23 cellular contexts compared by ENCODE assay signal in genomic region chr1:96550014-96550413, GRCh38.
"Had no signal": no experiment of that assay in that cellular context is flagged by ENCODE, and none has a peak within 500 bp of the region (broad histone marks: within the 10 kb centered on the region; RNA-seq: fewer than 3 reads in every experiment).

No MANE protein-coding gene starts in this region.

- H3K27me3 ChIP-seq: colonic mucosa, dorsolateral prefrontal cortex, esophagus muscularis mucosa, esophagus squamous epithelium, foreskin keratinocyte, gastrocnemius medialis, gastroesophageal sphincter, heart right ventricle had no signal

- ATAC-seq: effector memory CD8-positive, alpha-beta T cell; esophagus mucosa; foreskin keratinocyte; gastrocnemius medialis; gastroesophageal sphincter; heart right ventricle had no signal

- H3K4me1 ChIP-seq: colonic mucosa, esophagus muscularis mucosa, esophagus squamous epithelium, foreskin keratinocyte, heart right ventricle had no signal

- H3K27ac ChIP-seq: colonic mucosa, coronary artery, dorsolateral prefrontal cortex, epithelial cell of prostate, esophagus muscularis mucosa, esophagus squamous epithelium, foreskin keratinocyte, gastrocnemius medialis, gastroesophageal sphincter, heart right ventricle had no signal

- H3K9me3 ChIP-seq: colonic mucosa, esophagus muscularis mucosa, esophagus squamous epithelium, gastrocnemius medialis, gastroesophageal sphincter, heart right ventricle had no signal

- DNase-seq: colonic mucosa; cortex of kidney; dermis blood vessel endothelial cell; dorsolateral prefrontal cortex; effector CD4-positive, alpha-beta T cell; effector CD8-positive, alpha-beta T cell; effector memory CD4-positive, alpha-beta T cell; effector memory CD8-positive, alpha-beta T cell; endodermal cell; erythroblast; esophagus squamous epithelium; foreskin fibroblast; foreskin keratinocyte; foreskin melanocyte; gastrocnemius medialis; glutamatergic neuron; head of caudate nucleus; heart right ventricle had no signal

- H3K4me3 ChIP-seq: colonic mucosa, coronary artery, dorsolateral prefrontal cortex, esophagus muscularis mucosa, esophagus squamous epithelium, gastrocnemius medialis, gastroesophageal sphincter, heart right ventricle had no signal

- H3K36me3 ChIP-seq: colonic mucosa, esophagus muscularis mucosa, esophagus squamous epithelium, gastrocnemius medialis, gastroesophageal sphincter, heart right ventricle had no signal
